8 cellular contexts compared by ENCODE assay signal in the genomic region with DNA sequence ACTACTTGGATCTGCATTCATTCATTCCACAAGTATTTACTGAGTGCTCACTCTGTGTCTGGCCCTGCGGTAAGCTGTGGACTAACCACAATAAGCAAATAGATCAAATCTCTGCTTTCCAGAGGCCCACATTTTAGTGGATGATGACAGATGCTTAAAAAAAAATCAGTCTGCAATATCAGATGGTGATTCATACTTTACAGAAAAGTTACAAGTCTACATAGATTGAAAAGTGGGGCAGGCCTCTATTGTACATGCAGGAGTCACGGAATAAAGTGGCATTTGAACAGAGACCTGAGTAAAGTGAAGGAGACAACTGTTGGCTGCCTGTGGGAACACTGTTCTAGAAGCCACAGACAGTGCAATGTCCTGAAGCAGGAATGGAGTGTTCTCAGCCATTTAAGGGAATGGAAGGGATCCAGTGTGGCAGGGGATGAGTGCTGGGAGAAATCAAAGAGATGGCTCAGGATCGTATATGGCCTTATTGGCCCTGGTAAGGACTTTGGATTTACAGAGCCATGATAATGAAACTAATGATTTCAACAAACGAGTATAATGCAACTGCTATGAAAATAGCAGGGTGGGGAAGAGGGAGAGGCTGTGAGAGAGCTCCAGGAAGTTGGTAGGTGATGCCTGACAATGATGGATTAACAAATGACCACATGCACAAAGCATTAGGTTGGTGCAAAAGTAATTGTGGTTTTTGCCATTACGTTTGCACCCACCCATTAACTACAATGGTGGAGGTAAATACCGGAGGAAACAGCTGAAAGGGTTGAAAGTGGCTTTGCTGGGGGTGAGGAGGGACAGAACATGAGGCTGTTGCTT. TPM values are rescaled to one million over a fixed set of nuclear protein-coding genes. Genes with fewer than 3 reads are reported as not detected.
DNase-seq lines count a peak whose midpoint lies in the region; ATAC-seq and TF ChIP-seq lines count a peak whose summit lies in the region.

No MANE protein-coding gene starts in this region.

- H3K4me1 Mint-ChIP-seq in activated T-helper 17 cell treated with anti-CD3 and anti-CD28 coated beads, Interleukin-2, amount 50 U/mL, for 72 hours, result peaks cover 12% of the 10 kb centered on the region

- peak overlapping the region; percentile 81 for H3K27ac Mint-ChIP-seq in activated T-helper 17 cell treated with anti-CD3 and anti-CD28 coated beads, Interleukin-2, amount 50 U/mL, for 72 hours

- H3K27me3 ChIP-seq in lower lobe of right lung (ENCODE audit: low read depth), result no peaks in the 10 kb centered on the region

- DNase-seq in Caki2 (ENCODE audit: low read depth), result peak; percentile 83
- peak; percentile 44 for DNase-seq in Jurkat, Clone E6-1 (ENCODE audit: low read depth, low spot score)
- no peak for DNase-seq in lower lobe of right lung
- no peak for DNase-seq in inferior parietal cortex (ENCODE audit: extremely low spot score)
- DNase-seq in NCI-H446 treated with DMSO at 0.1 percent for 48 hours (lab: John Stamatoyannopoulos, UW), result no peak

- peak overlapping the region; percentile 8 for H3K27ac ChIP-seq in lower lobe of right lung

- H3K27me3 Mint-ChIP-seq in activated T-helper 17 cell treated with anti-CD3 and anti-CD28 coated beads, Interleukin-2, amount 50 U/mL, for 72 hours, result no peaks in the 10 kb centered on the region

- H3K36me3 ChIP-seq in lower lobe of right lung, result no peaks in the 10 kb centered on the region

- H3K4me1 ChIP-seq in lower lobe of right lung, result peaks cover 8% of the 10 kb centered on the region

- H3K4me3 Mint-ChIP-seq in activated T-helper 17 cell treated with anti-CD3 and anti-CD28 coated beads, Interleukin-2, amount 50 U/mL, for 72 hours, result peak overlapping the region; percentile 64

- intact Hi-C loops in lower lobe of right lung (cut with DNase I), result no loop called here

- peak; percentile 98 for ATAC-seq in activated T-helper 17 cell treated with anti-CD3 and anti-CD28 coated beads, Interleukin-2, amount 50 U/mL, for 72 hours (replicated peaks)
- ATAC-seq in lower lobe of right lung (peak; percentile 90 to 91), HG03045 (IDR thresholded peaks at IDR 0.05; ENCODE audit: unreplicated experiment) (no peak), GM21528 (IDR thresholded peaks at IDR 0.05; ENCODE audit: low FRiP score, unreplicated experiment) (no peak)

- no peak for TF ChIP-seq CTCF in lower lobe of right lung (IDR thresholded peaks at IDR 0.05)

- H3K36me3 Mint-ChIP-seq in activated T-helper 17 cell treated with anti-CD3 and anti-CD28 coated beads, Interleukin-2, amount 50 U/mL, for 72 hours (ENCODE audit: low read depth), result no peaks in the 10 kb centered on the region

- in situ Hi-C loops in Caki2 (cut with HindIII; ENCODE audit: low pct_unique_long_range_greater_than_20kb, low sequenced_read_pairs), result no loop called here

- no peak overlapping the region for H3K4me3 ChIP-seq in Jurkat, Clone E6-1 (ENCODE audit: low read length)
- no peak overlapping the region for H3K4me3 ChIP-seq in lower lobe of right lung

- peaks cover 4% of the 10 kb centered on the region for H3K9me3 Mint-ChIP-seq in activated T-helper 17 cell treated with anti-CD3 and anti-CD28 coated beads, Interleukin-2, amount 50 U/mL, for 72 hours

- no peaks in the 10 kb centered on the region for H3K9me3 ChIP-seq in lower lobe of right lung

RNA-seq across cellular contexts. Expression of a gene that starts 31.1 kb away (rescaled TPM):
- 0.61 and 2.3 TPM in 2 replicates for total RNA-seq in Caki2 (2014; rRNA removed; shearing (Covaris generic); ENCODE audit: low replicate concordance)
- polyA plus RNA-seq in Jurkat, Clone E6-1 (2012; ENCODE audit: insufficient read depth, insufficient read length), result not detected
- total RNA-seq in activated T-helper 17 cell treated with anti-CD3 and anti-CD28 coated beads, Interleukin-2, amount 50 U/mL, for 72 hours, result 1 to 10 TPM; 2.4 to 4.4 TPM
- 13.8 TPM for total RNA-seq in lower lobe of right lung

RNA-seq across cellular contexts. Expression of a gene that starts 48.7 kb away (rescaled TPM):
- 3.6 and 6.3 TPM in 2 replicates for total RNA-seq in Caki2 (2014; rRNA removed; shearing (Covaris generic); ENCODE audit: low replicate concordance)
- 25.0 TPM for polyA plus RNA-seq in Jurkat, Clone E6-1 (2012; ENCODE audit: insufficient read depth, insufficient read length)
- 10 to 100 TPM; 41.8 to 44.0 TPM for total RNA-seq in activated T-helper 17 cell treated with anti-CD3 and anti-CD28 coated beads, Interleukin-2, amount 50 U/mL, for 72 hours
- total RNA-seq in lower lobe of right lung, result 25.5 TPM

Comparison
In these comparisons a context has a peak if more than half of its experiments do, and no peak if none do; other contexts are left out.
1. DNase-seq: peak in Caki2 (single experiment) and Jurkat, Clone E6-1 (single experiment); none in lower lobe of right lung (single experiment), inferior parietal cortex (single experiment) and NCI-H446 treated with DMSO at 0.1 percent for 48 hours (single experiment).
2. ATAC-seq: peak in activated T-helper 17 cell treated with anti-CD3 and anti-CD28 coated beads, Interleukin-2, amount 50 U/mL, for 72 hours (single experiment) and lower lobe of right lung (2 of 2); none in HG03045 (single experiment) and GM21528 (single experiment).